29 cellular contexts compared by ENCODE assay signal in the genomic region with DNA sequence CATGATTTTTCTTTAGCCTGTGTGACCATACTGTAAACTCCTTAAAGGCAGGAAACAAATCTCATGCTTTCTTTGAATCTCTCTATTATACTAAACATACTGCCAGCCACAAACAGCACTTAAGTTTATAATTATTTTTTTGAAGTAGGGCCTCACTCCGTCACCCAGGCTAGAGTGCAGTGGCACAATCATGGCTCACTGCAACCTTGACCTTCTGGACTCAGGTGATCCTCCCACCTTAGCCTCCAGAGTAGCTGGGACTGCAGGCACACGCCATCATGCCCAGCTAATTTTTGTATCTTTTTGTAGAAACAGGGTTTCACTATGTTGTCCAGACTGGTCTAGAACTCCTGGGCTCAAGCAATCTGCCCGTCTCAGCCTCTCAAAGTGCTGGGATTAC. TPM values are rescaled to one million over a fixed set of nuclear protein-coding genes. Genes with fewer than 3 reads are reported as not detected.
"Had no signal": no experiment of that assay in that cellular context is flagged by ENCODE, and none has a peak within 500 bp of the region (broad histone marks: within the 10 kb centered on the region; RNA-seq: fewer than 3 reads in every experiment).

No MANE protein-coding gene starts in this region.

- DNase-seq: colonic mucosa; cortex of kidney; effector CD4-positive, alpha-beta T cell; effector memory CD4-positive, alpha-beta T cell; foreskin keratinocyte; glutamatergic neuron; head of caudate nucleus; heart right ventricle; hippocampal formation; left cardiac atrium; left lung; left ventricle myocardium superior; lower lobe of right lung; mucosa of descending colon; naive B cell; naive thymus-derived CD8-positive, alpha-beta T cell had no signal

- H3K4me1 ChIP-seq: colonic mucosa, foreskin keratinocyte, heart right ventricle, left lung, lower lobe of right lung had no signal

- H3K4me3 ChIP-seq: colonic mucosa, heart right ventricle, left lung, lower lobe of right lung, mucosa of descending colon had no signal

- H3K27ac ChIP-seq: colonic mucosa, foreskin keratinocyte, heart right ventricle, left lung, lower lobe of right lung had no signal

- H3K27me3 ChIP-seq: colonic mucosa, foreskin keratinocyte had no signal

- H3K36me3 ChIP-seq: colonic mucosa, heart right ventricle, left lung, lower lobe of right lung had no signal

- H3K9me3 ChIP-seq: colonic mucosa, heart right ventricle, left lung, lower lobe of right lung, mucosa of descending colon had no signal

- ATAC-seq: heart right ventricle; left cardiac atrium; left lung; left ventricle myocardium superior; lower lobe of right lung; mucosa of descending colon; naive thymus-derived CD8-positive, alpha-beta T cell had no signal

- FAIRE-seq: endothelial cell of umbilical vein, frontal cortex, islet of Langerhans, keratinocyte had no signal

RNA-seq across cellular contexts. Expression of gene SLITRK3, which starts 14.5 kb away (rescaled TPM):
- total RNA-seq: dermis microvascular lymphatic vessel endothelial cell; endothelial cell of umbilical vein; epithelial cell of proximal tubule; fibroblast of villous mesenchyme; foreskin keratinocyte; glomerular endothelial cell; heart right ventricle; kidney epithelial cell; left ventricle myocardium superior; lung microvascular endothelial cell; mesenteric fat pad; myocyte; naive thymus-derived CD8-positive, alpha-beta T cell had no signal
- polyA plus RNA-seq: endothelial cell of umbilical vein; fibroblast of lung; foreskin keratinocyte; heart right ventricle; keratinocyte; naive thymus-derived CD8-positive, alpha-beta T cell had no signal
